ENCODE assay signal across 29 cellular contexts in the genomic region with DNA sequence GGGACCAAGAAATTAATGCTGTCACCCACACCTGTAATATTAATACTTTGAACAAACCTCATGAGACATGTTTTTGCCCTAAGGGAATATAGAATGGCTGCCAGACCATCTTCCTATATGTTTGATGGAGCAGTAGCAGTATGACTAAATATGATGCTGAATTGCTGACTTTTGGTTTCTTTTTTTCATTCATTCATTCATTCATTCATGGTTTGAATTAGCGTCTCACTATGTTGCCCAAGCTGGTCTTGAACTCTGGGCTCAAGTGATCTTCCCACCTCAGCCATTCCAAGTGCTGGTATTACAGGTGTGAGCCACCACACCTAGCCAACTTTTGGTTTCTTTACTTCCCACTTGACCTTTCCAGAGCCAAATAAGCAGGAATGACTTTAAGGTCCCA.
"Had no signal": no experiment of that assay in that cellular context is flagged by ENCODE, and none has a peak within 500 bp of the region (broad histone marks: within the 10 kb centered on the region; RNA-seq: fewer than 3 reads in every experiment).

No MANE protein-coding gene starts in this region.

- H3K27ac ChIP-seq: ascending aorta, coronary artery, dorsolateral prefrontal cortex, hepatocyte, ovary, thoracic aorta, upper lobe of right lung had no signal

- H3K27me3 ChIP-seq: ascending aorta, cardiac muscle cell, dorsolateral prefrontal cortex, gastrocnemius medialis, hepatocyte, ovary, upper lobe of right lung had no signal

- H3K9me3 Mint-ChIP-seq: activated CD4-positive, alpha-beta memory T cell treated with anti-CD3 and anti-CD28 coated beads, Interleukin-2, amount 10 ng/mL, durations not matched to agents 7 days and 5 days; activated CD4-positive, alpha-beta T cell treated with anti-CD3 and anti-CD28 coated beads, Interleukin-2, amount 10 ng/mL, durations not matched to agents 24 days and 14 days; activated naive CD4-positive, alpha-beta T cell treated with anti-CD3 and anti-CD28 coated beads for 36 hours; activated naive CD8-positive, alpha-beta T cell treated with anti-CD3 and anti-CD28 coated beads for 36 hours; brain; stimulated activated effector memory CD8-positive, alpha-beta T cell treated with anti-CD3 and anti-CD28 coated beads, Interleukin-12 subunit alpha, Interleukin-12 subunit beta, amount 100 ng/mL, for 72 hours; stimulated activated naive CD8-positive, alpha-beta T cell treated with anti-CD3 and anti-CD28 coated beads, Interleukin-15, Interleukin-2, amounts not matched to agents 100 ng/mL and 50 ng/mL, for 24 hours had no signal

- H3K4me3 ChIP-seq: ascending aorta, cardiac muscle cell, coronary artery, dorsolateral prefrontal cortex, gastrocnemius medialis, hepatocyte, ovary, thoracic aorta, upper lobe of right lung had no signal

- H3K9me3 ChIP-seq: ascending aorta, gastrocnemius medialis, ovary, thoracic aorta, upper lobe of right lung had no signal

- H3K36me3 ChIP-seq: ovary had no signal

- H3K4me1 ChIP-seq: ascending aorta had no signal

- H3K4me2 ChIP-seq: hepatocyte had no signal

- H2AFZ ChIP-seq: hepatocyte had no signal

- DNase-seq: activated CD4-positive, alpha-beta memory T cell treated with anti-CD3 and anti-CD28 coated beads, Interleukin-2, amount 10 ng/mL, durations not matched to agents 7 days and 5 days; activated CD4-positive, alpha-beta T cell treated with anti-CD3 and anti-CD28 coated beads, Interleukin-2, amount 10 ng/mL, durations not matched to agents 24 days and 14 days; activated CD8-positive, alpha-beta memory T cell treated with anti-CD3 and anti-CD28 coated beads, Interleukin-2, amount 50 U/mL, for 48 hours; activated effector memory CD4-positive, alpha-beta T cell treated with anti-CD3 and anti-CD28 coated beads, Interleukin-2, amount 50 U/mL, for 16 hours; activated naive CD4-positive, alpha-beta T cell treated with anti-CD3 and anti-CD28 coated beads for 36 hours; activated naive CD8-positive, alpha-beta T cell treated with anti-CD3 and anti-CD28 coated beads for 36 hours; activated T-cell treated with anti-CD3 and anti-CD28 coated beads, Interleukin-2, amount 50 U/mL, for 48 hours; dorsolateral prefrontal cortex; effector memory CD4-positive, alpha-beta T cell; gastrocnemius medialis; glutamatergic neuron; left cardiac atrium; left ventricle myocardium superior; ovary; retina; small intestine; stimulated activated CD4-positive, alpha-beta T cell treated with anti-CD3 and anti-CD28 coated beads, Interleukin-4, amount 100 ng/mL, for 24 hours; upper lobe of right lung had no signal

- H3K4me3 Mint-ChIP-seq: activated CD4-positive, alpha-beta memory T cell treated with anti-CD3 and anti-CD28 coated beads, Interleukin-2, amount 10 ng/mL, durations not matched to agents 7 days and 5 days; activated CD4-positive, alpha-beta T cell treated with anti-CD3 and anti-CD28 coated beads, Interleukin-2, amount 10 ng/mL, durations not matched to agents 24 days and 14 days; activated naive CD4-positive, alpha-beta T cell treated with anti-CD3 and anti-CD28 coated beads for 36 hours; activated naive CD8-positive, alpha-beta T cell treated with anti-CD3 and anti-CD28 coated beads for 36 hours; brain; stimulated activated effector memory CD8-positive, alpha-beta T cell treated with anti-CD3 and anti-CD28 coated beads, Interleukin-12 subunit alpha, Interleukin-12 subunit beta, amount 100 ng/mL, for 72 hours; stimulated activated naive CD8-positive, alpha-beta T cell treated with anti-CD3 and anti-CD28 coated beads, Interleukin-15, Interleukin-2, amounts not matched to agents 100 ng/mL and 50 ng/mL, for 24 hours had no signal

- H3K27me3 Mint-ChIP-seq: activated CD4-positive, alpha-beta memory T cell treated with anti-CD3 and anti-CD28 coated beads, Interleukin-2, amount 10 ng/mL, durations not matched to agents 7 days and 5 days; activated CD4-positive, alpha-beta T cell treated with anti-CD3 and anti-CD28 coated beads, Interleukin-2, amount 10 ng/mL, durations not matched to agents 24 days and 14 days; activated naive CD8-positive, alpha-beta T cell treated with anti-CD3 and anti-CD28 coated beads for 36 hours; brain; progenitor cell of endocrine pancreas; stimulated activated naive CD8-positive, alpha-beta T cell treated with anti-CD3 and anti-CD28 coated beads, Interleukin-15, Interleukin-2, amounts not matched to agents 100 ng/mL and 50 ng/mL, for 24 hours had no signal

- ATAC-seq: activated CD4-positive, CD25-positive, alpha-beta regulatory T cell treated with anti-CD3 and anti-CD28 coated beads, Interleukin-2, amount 50 U/mL, for 24 hours; gastrocnemius medialis; sciatic nerve; stimulated activated effector memory CD8-positive, alpha-beta T cell treated with anti-CD3 and anti-CD28 coated beads, Interleukin-12 subunit alpha, Interleukin-12 subunit beta, amount 100 ng/mL, for 72 hours; upper lobe of right lung had no signal

- H3K27ac Mint-ChIP-seq: activated CD4-positive, alpha-beta memory T cell treated with anti-CD3 and anti-CD28 coated beads, Interleukin-2, amount 10 ng/mL, durations not matched to agents 7 days and 5 days; activated CD4-positive, alpha-beta T cell treated with anti-CD3 and anti-CD28 coated beads, Interleukin-2, amount 10 ng/mL, durations not matched to agents 24 days and 14 days; activated naive CD4-positive, alpha-beta T cell treated with anti-CD3 and anti-CD28 coated beads for 36 hours; activated naive CD8-positive, alpha-beta T cell treated with anti-CD3 and anti-CD28 coated beads for 36 hours; stimulated activated effector memory CD8-positive, alpha-beta T cell treated with anti-CD3 and anti-CD28 coated beads, Interleukin-12 subunit alpha, Interleukin-12 subunit beta, amount 100 ng/mL, for 72 hours; stimulated activated naive CD8-positive, alpha-beta T cell treated with anti-CD3 and anti-CD28 coated beads, Interleukin-15, Interleukin-2, amounts not matched to agents 100 ng/mL and 50 ng/mL, for 24 hours had no signal
